In the genomic region with DNA sequence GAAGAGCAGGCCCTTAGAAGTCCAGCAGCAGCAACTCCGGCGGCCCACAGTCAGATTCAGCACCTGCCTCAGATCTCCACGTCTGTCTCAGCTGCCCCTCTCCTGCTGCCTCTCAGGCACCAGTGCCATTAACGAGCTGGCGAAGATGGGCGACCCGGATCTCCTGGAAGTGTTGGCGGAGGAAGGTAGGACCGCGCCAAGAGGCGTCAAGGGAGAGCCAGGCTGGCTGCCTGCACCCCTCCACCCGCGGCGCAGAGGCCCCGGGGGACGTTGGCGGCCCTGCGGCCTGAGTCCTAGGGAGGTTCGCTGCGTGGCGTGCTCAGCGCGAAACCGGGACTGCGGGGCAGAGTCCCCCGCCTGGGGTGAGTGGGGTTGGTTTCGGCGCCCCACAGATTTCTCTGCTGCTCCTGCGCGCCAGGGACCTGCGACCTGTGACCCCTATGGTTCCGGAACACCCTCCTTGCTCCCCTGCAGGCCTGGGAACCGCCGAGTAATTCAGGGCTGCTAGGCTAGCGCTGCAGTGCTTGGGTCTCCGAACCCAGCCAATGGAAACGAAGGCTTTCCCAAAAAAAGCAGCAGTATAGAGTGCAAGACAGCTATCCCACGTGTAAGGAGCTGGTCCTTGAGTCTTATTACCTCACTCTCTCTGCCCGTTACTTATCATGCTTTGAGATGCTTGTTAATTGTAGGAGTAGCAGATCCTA, we compare ENCODE assay signal across 8 cellular contexts. TPM values are rescaled to one million over a fixed set of nuclear protein-coding genes. Genes with fewer than 3 reads are reported as not detected.
DNase-seq lines count a peak whose midpoint lies in the region; ATAC-seq and TF ChIP-seq lines count a peak whose summit lies in the region.

No MANE protein-coding gene starts in this region.

- peaks cover 0 to 6% (median 0%) of the 10 kb centered on the region in 3 donors for H3K4me1 Mint-ChIP-seq in CD8-positive, alpha-beta memory T cell

- ATAC-seq in GM19023 (IDR thresholded peaks at IDR 0.05; ENCODE audit: unreplicated experiment) (peak; percentile 39), HG03432 (IDR thresholded peaks at IDR 0.05; ENCODE audit: unreplicated experiment) (peak; percentile 34)

- DNase-seq in BE2C: peak; percentile 36
- DNase-seq in amygdala (lab: John Stamatoyannopoulos, UW): peak in 37 of 56 donors; percentile 5 to 69 (median 29)
- no peak for DNase-seq in retinal pigment epithelial cell (ENCODE audit: low read depth)
- DNase-seq in CD8-positive, alpha-beta memory T cell: no peak
- no peak for DNase-seq in AML-193 (lab: John Stamatoyannopoulos, UW)

- POLR2A ChIA-PET in CD8-positive, alpha-beta memory T cell (lab: Charles Lee): no interaction called here

- no peaks in the 10 kb centered on the region for H3K27me3 ChIP-seq in BE2C
- H3K27me3 ChIP-seq in CD8-positive, alpha-beta memory T cell (ENCODE audit: insufficient read depth, low read length, poor library complexity, severe bottlenecking): no peaks in the 10 kb centered on the region

- TF ChIP-seq CTCF in BE2C (IDR thresholded peaks at IDR 0.05; ENCODE audit: low read depth, low read length) (no peak), retinal pigment epithelial cell (conservative IDR thresholded peaks at IDR 0.05; ENCODE audit: low read depth, low read length) (no peak)

- H3K4me1 ChIP-seq in BE2C: no peaks in the 10 kb centered on the region
- H3K4me1 ChIP-seq in CD8-positive, alpha-beta memory T cell (ENCODE audit: insufficient read depth, low read length): no peaks in the 10 kb centered on the region

- H3K36me3 Mint-ChIP-seq in CD8-positive, alpha-beta memory T cell: no peaks in the 10 kb centered on the region

- H3K27me3 Mint-ChIP-seq in CD8-positive, alpha-beta memory T cell: peaks cover 8 to 26% of the 10 kb centered on the region in 2 donors

- no peaks in the 10 kb centered on the region for H3K36me3 ChIP-seq in BE2C
- no peaks in the 10 kb centered on the region for H3K36me3 ChIP-seq in CD8-positive, alpha-beta memory T cell (ENCODE audit: insufficient read depth, low read length)

- peaks cover 0 to 8% (median 0%) of the 10 kb centered on the region in 5 donors for H3K9me3 Mint-ChIP-seq in CD8-positive, alpha-beta memory T cell

- H3K27ac ChIP-seq in CD8-positive, alpha-beta memory T cell (ENCODE audit: low read depth, low read length): no peak overlapping the region

- no peak overlapping the region for H3K27ac Mint-ChIP-seq in CD8-positive, alpha-beta memory T cell

- H3K4me3 ChIP-seq in BE2C (ENCODE audit: low read depth, low read length) (peak overlapping the region; percentile 77), iPS-18c (ENCODE audit: insufficient read depth, low read depth, low read length) (peak overlapping the region; percentile 92), retinal pigment epithelial cell (ENCODE audit: low read length) (peak overlapping the region; percentile 79)
- no peak overlapping the region for H3K4me3 ChIP-seq in CD8-positive, alpha-beta memory T cell (ENCODE audit: low read length)

- H3K4me3 Mint-ChIP-seq in CD8-positive, alpha-beta memory T cell: no peak overlapping the region

- H3K9me3 ChIP-seq in BE2C: no peaks in the 10 kb centered on the region
- no peaks in the 10 kb centered on the region for H3K9me3 ChIP-seq in iPS-18c (ENCODE audit: control insufficient read depth, insufficient read depth, low read length)
- H3K9me3 ChIP-seq in CD8-positive, alpha-beta memory T cell (ENCODE audit: low read length): no peaks in the 10 kb centered on the region

- CTCF ChIA-PET in CD8-positive, alpha-beta memory T cell (lab: Charles Lee): no interaction called here

RNA-seq across cellular contexts. Expression of gene ANO5, which starts 0.6 kb away (rescaled TPM):
- 2.9 TPM for polyA plus RNA-seq in BE2C (2012; ENCODE audit: insufficient read depth, insufficient read length, low read depth)
- total RNA-seq in CD8-positive, alpha-beta memory T cell: under 1 TPM in 1 of 2 experiments, not detected in 1; 0.04 TPM
- not detected for polyA plus RNA-seq in CD8-positive, alpha-beta memory T cell

Comparison
In these comparisons a context has a peak if more than half of its experiments do, and no peak if none do; other contexts are left out.
1. DNase-seq: peak in BE2C (single experiment) and amygdala (37 of 56); none in retinal pigment epithelial cell (single experiment), CD8-positive, alpha-beta memory T cell (0 of 5) and AML-193 (0 of 2).